Comparison of ENCODE assay signal across 13 cellular contexts in genomic region chr1:242239394-242239793, GRCh38.
"Had no signal": no experiment of that assay in that cellular context is flagged by ENCODE, and none has a peak within 500 bp of the region (broad histone marks: within the 10 kb centered on the region; RNA-seq: fewer than 3 reads in every experiment).

No MANE protein-coding gene starts in this region.

- H3K27ac Mint-ChIP-seq: activated naive CD4-positive, alpha-beta T cell treated with anti-CD3 and anti-CD28 coated beads for 36 hours; naive thymus-derived CD8-positive, alpha-beta T cell had no signal

- H3K9me3 ChIP-seq: esophagus squamous epithelium, lower lobe of right lung, tibial nerve, vagina had no signal

- ATAC-seq: lower lobe of right lung; naive thymus-derived CD8-positive, alpha-beta T cell; right cardiac atrium had no signal

- H3K36me3 Mint-ChIP-seq: naive thymus-derived CD8-positive, alpha-beta T cell had no signal

- H3K4me3 ChIP-seq: cardiac muscle cell, esophagus squamous epithelium, lower lobe of right lung, tibial nerve, vagina had no signal

- H3K36me3 ChIP-seq: cardiac muscle cell, esophagus squamous epithelium, lower lobe of right lung, tibial nerve, vagina had no signal

- H3K27me3 ChIP-seq: cardiac muscle cell, esophagus squamous epithelium, tibial nerve, vagina had no signal

- H3K4me1 ChIP-seq: esophagus squamous epithelium, vagina had no signal

- H3K4me3 Mint-ChIP-seq: activated naive CD4-positive, alpha-beta T cell treated with anti-CD3 and anti-CD28 coated beads for 36 hours; naive thymus-derived CD8-positive, alpha-beta T cell had no signal

- DNase-seq: activated CD4-positive, alpha-beta T cell treated with anti-CD3 and anti-CD28 coated beads for 4 hours; activated naive CD4-positive, alpha-beta T cell treated with anti-CD3 and anti-CD28 coated beads for 36 hours; esophagus squamous epithelium; foreskin fibroblast; glutamatergic neuron; lower lobe of right lung; naive thymus-derived CD8-positive, alpha-beta T cell; nucleus accumbens; right cardiac atrium; small intestine had no signal
